ENCODE assay signal across 8 cellular contexts in genomic region chr13:73715114-73715909, GRCh38.
DNase-seq lines count a peak whose midpoint lies in the region; ATAC-seq and TF ChIP-seq lines count a peak whose summit lies in the region.

No MANE protein-coding gene starts in this region.

- H3K36me3 ChIP-seq in uterus (no peaks in the 10 kb centered on the region), GM23338 (ENCODE audit: insufficient read depth) (no peaks in the 10 kb centered on the region)

- H3K27ac ChIP-seq in uterus = no peak overlapping the region
- H3K27ac ChIP-seq in GM23338 (ENCODE audit: low read depth) = no peak overlapping the region

- H3K4me2 ChIP-seq in GM23338 = no peak overlapping the region

- intact Hi-C loops in uterus (cut with DNase I; ENCODE audit: low total_unique reads) = no loop called here

- ATAC-seq in GM18520 (IDR thresholded peaks at IDR 0.05; ENCODE audit: unreplicated experiment) (peak; percentile 78), HG03045 (IDR thresholded peaks at IDR 0.05; ENCODE audit: unreplicated experiment) (peak; percentile 82), GM23338 (no peak)

- H3K27me3 Mint-ChIP-seq in neural crest cell (ENCODE audit: low read depth) (no peaks in the 10 kb centered on the region), GM23338 (ENCODE audit: insufficient read depth, low read depth, poor library complexity) (no peaks in the 10 kb centered on the region)

- no peaks in the 10 kb centered on the region for H4K20me1 ChIP-seq in GM23338 (replicated peaks; ENCODE audit: insufficient read depth)

- H3K4me3 ChIP-seq in uterus (no peak overlapping the region), GM23338 (no peak overlapping the region)

- H3K4me1 Mint-ChIP-seq in neural crest cell (no peaks in the 10 kb centered on the region), GM23338 (peaks cover 32% of the 10 kb centered on the region; the same call in 2 of the 3 replicates)

- no peaks in the 10 kb centered on the region for H3K9me3 Mint-ChIP-seq in neural crest cell
- no peaks in the 10 kb centered on the region for H3K9me3 Mint-ChIP-seq in GM23338

- H3K79me2 ChIP-seq in GM23338 (replicated peaks; ENCODE audit: insufficient read depth) = no peaks in the 10 kb centered on the region

- no peak for TF ChIP-seq POLR2A in uterus (IDR thresholded peaks at IDR 0.05)

- H3F3A ChIP-seq in GM23338 (replicated peaks; ENCODE audit: low read depth) = no peaks in the 10 kb centered on the region

- H3K9me3 ChIP-seq in uterus = no peaks in the 10 kb centered on the region

- H3K27ac Mint-ChIP-seq in neural crest cell (ENCODE audit: unreplicated experiment) = peak overlapping the region; percentile 19
- H3K27ac Mint-ChIP-seq in GM23338 = no peak overlapping the region; the same call in 1 of the 2 replicates

- peak; percentile 32 for DNase-seq in activated CD8-positive, alpha-beta memory T cell treated with anti-CD3 and anti-CD28 coated beads, Interleukin-2, amount 50 U/mL, for 24 hours (ENCODE audit: extremely low read depth)
- no peak for DNase-seq in neural crest cell (ENCODE audit: low read depth, low spot score)
- DNase-seq in NAMALWA (ENCODE audit: low spot score) = no peak
- DNase-seq in NCI-H2227 treated with DMSO at 0.1 percent for 48 hours (lab: John Stamatoyannopoulos, UW) = no peak
- DNase-seq in uterus = no peak
- no peak for DNase-seq in GM23338 (ENCODE audit: low spot score)

- H2AFZ ChIP-seq in GM23338 = no peak overlapping the region

- H3K4me3 Mint-ChIP-seq in neural crest cell (no peak overlapping the region), GM23338 (no peak overlapping the region)

- no peaks in the 10 kb centered on the region for H3K9me2 ChIP-seq in GM23338 (ENCODE audit: insufficient read depth)

- TF ChIP-seq CTCF in neural crest cell (conservative IDR thresholded peaks at IDR 0.05) (no peak), uterus (IDR thresholded peaks at IDR 0.05) (no peak), GM23338 (conservative IDR thresholded peaks at IDR 0.05; ENCODE audit: low read depth in 2 of 2) (no peak)

- H3K36me3 Mint-ChIP-seq in neural crest cell (ENCODE audit: low read depth) (peaks cover 12% of the 10 kb centered on the region), GM23338 (ENCODE audit: low read depth) (peaks cover 8% of the 10 kb centered on the region; the same call in 1 of the 3 replicates)

- H3K4me1 ChIP-seq in uterus (no peaks in the 10 kb centered on the region), GM23338 (ENCODE audit: insufficient read depth) (peaks cover 14% of the 10 kb centered on the region)

- no peaks in the 10 kb centered on the region for H3K27me3 ChIP-seq in uterus
- H3K27me3 ChIP-seq in GM23338 (ENCODE audit: insufficient read depth) = no peaks in the 10 kb centered on the region

TF ChIP-seq in GM23338, 12 proteins besides CTCF, POLR2A, EP300 and RAD21 (continues in another document):
- TF ChIP-seq NANOG (IDR thresholded peaks at IDR 0.05; ENCODE audit: borderline replicate concordance) = no peak
- no peak for TF ChIP-seq STAT1 (IDR thresholded peaks at IDR 0.05; ENCODE audit: unreplicated experiment)
- TF ChIP-seq ETS1 (IDR thresholded peaks at IDR 0.05) = no peak
- TF ChIP-seq ZNF462 (CRISPR knock-in tag; IDR thresholded peaks at IDR 0.05) = no peak
- no peak for TF ChIP-seq REST (IDR thresholded peaks at IDR 0.05; ENCODE audit: unreplicated experiment)
- TF ChIP-seq CREB1 (CRISPR knock-in tag; IDR thresholded peaks at IDR 0.05; ENCODE audit: low read depth) = no peak
- no peak for TF ChIP-seq ZNF114 (CRISPR knock-in tag; IDR thresholded peaks at IDR 0.05)
- no peak for TF ChIP-seq JUNB (IDR thresholded peaks at IDR 0.05; ENCODE audit: unreplicated experiment)
- TF ChIP-seq EZH2 (IDR thresholded peaks at IDR 0.05; ENCODE audit: low read depth, unreplicated experiment) = no peak
